Comparison of ENCODE assay signal across 8 cellular contexts in genomic region chr9:136996361-136997281, GRCh38. TPM values are rescaled to one million over a fixed set of nuclear protein-coding genes. Genes with fewer than 3 reads are reported as not detected.
A peak's percentile ranks its signal among the peaks of the same experiment; 100 is the strongest.
DNase-seq lines count a peak whose midpoint lies in the region; FAIRE-seq and TF ChIP-seq lines count a peak whose summit lies in the region.

A gene with protein sequence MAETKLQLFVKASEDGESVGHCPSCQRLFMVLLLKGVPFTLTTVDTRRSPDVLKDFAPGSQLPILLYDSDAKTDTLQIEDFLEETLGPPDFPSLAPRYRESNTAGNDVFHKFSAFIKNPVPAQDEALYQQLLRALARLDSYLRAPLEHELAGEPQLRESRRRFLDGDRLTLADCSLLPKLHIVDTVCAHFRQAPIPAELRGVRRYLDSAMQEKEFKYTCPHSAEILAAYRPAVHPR (minus strand): TSS chr9:136996568. CDS start chr9:136996543, 25 bp downstream.

- peak within 1 kb of the TSS in 1 of 2 donors; percentile 32 for H3K4me3 ChIP-seq in CD4-positive, alpha-beta memory T cell (ENCODE audit: low read length in 2 of 2)
- H3K4me3 ChIP-seq in MG63 (no peak within 1 kb of the TSS), stomach (peak within 1 kb of the TSS; percentile 25 to 34 (median 29))

- H3K9me3 Mint-ChIP-seq in CD4-positive, alpha-beta memory T cell: no peaks in the 10 kb centered on the region

- DNase-seq in CD4-positive, alpha-beta memory T cell: peak; percentile 42 to 76 (median 49)
- DNase-seq in MG63 (peak; percentile 51), islet precursor cell (peak; percentile 87), stomach (peak; percentile 73), NCI-H2227 (lab: John Stamatoyannopoulos, UW; ENCODE audit: unreplicated experiment) (no peak), amniotic stem cell (lab: John Stamatoyannopoulos, UW) (no peak), frontal cortex (ENCODE audit: low spot score in 2 of 2) (no peak)
- peak; percentile 47 to 56 for DNase-seq in activated T-cell treated with anti-CD3 and anti-CD28 coated beads, Interleukin-2, amount 50 U/mL, for 48 hours

- peaks cover 15 to 63% (median 31%) of the 10 kb centered on the region in 4 donors for H3K4me1 Mint-ChIP-seq in CD4-positive, alpha-beta memory T cell

- H3K4me1 ChIP-seq in CD4-positive, alpha-beta memory T cell (ENCODE audit: insufficient read depth, low read length): peaks cover 62% of the 10 kb centered on the region
- peaks cover 44 to 86% (median 58%) of the 10 kb centered on the region in 4 donors for H3K4me1 ChIP-seq in stomach

- TF ChIP-seq EP300 in stomach (IDR thresholded peaks at IDR 0.05): no peak

- intact Hi-C loops in CD4-positive, alpha-beta memory T cell (cut with micrococcal nuclease): no loop called here
- intact Hi-C loops in stomach (cut with DNase I; ENCODE audit: low total_unique reads): no loop called here

- H3K27ac Mint-ChIP-seq in CD4-positive, alpha-beta memory T cell: peak within 1 kb of the TSS; percentile 57 to 93 (median 89)

- TF ChIP-seq CTCF in stomach (IDR thresholded peaks at IDR 0.05): no peak

- no peaks in the 10 kb centered on the region for H3K27me3 ChIP-seq in CD4-positive, alpha-beta memory T cell (ENCODE audit: insufficient read depth, low read length)
- no peaks in the 10 kb centered on the region for H3K27me3 ChIP-seq in MG63
- H3K27me3 ChIP-seq in stomach: peaks cover 0 to 44% (median 0%) of the 10 kb centered on the region in 3 donors

- no peaks in the 10 kb centered on the region for H3K9me3 ChIP-seq in CD4-positive, alpha-beta memory T cell (ENCODE audit: control insufficient read depth in 1 of 2, low read length in 2 of 2)
- H3K9me3 ChIP-seq in MG63 (no peaks in the 10 kb centered on the region), stomach (no peaks in the 10 kb centered on the region)

- peak within 1 kb of the TSS; percentile 39 for H3K27ac ChIP-seq in CD4-positive, alpha-beta memory T cell (ENCODE audit: low read depth, low read length)
- peak within 1 kb of the TSS; percentile 50 to 74 (median 72) for H3K27ac ChIP-seq in stomach

- no peak for FAIRE-seq in frontal cortex (lab: Jason Lieb, UNC)

- H3K36me3 ChIP-seq in CD4-positive, alpha-beta memory T cell (ENCODE audit: insufficient read depth, low read length): peaks cover 7% of the 10 kb centered on the region
- no peaks in the 10 kb centered on the region for H3K36me3 ChIP-seq in MG63
- peaks cover 0 to 15% (median 11%) of the 10 kb centered on the region in 4 donors for H3K36me3 ChIP-seq in stomach

- no peak for TF ChIP-seq POLR2A in stomach (IDR thresholded peaks at IDR 0.05)

- peaks cover 0 to 10% of the 10 kb centered on the region in 2 donors for H3K36me3 Mint-ChIP-seq in CD4-positive, alpha-beta memory T cell

- WGBS in stomach, 5 donors: 11 to 25% (median 16%) methylated on average over 11 to 34 of the region's 34 CpGs

- CTCF ChIA-PET in CD4-positive, alpha-beta memory T cell (lab: Charles Lee; ENCODE audit: partially characterized antibody): interaction anchor here (0.9 to 2.7 kb wide), 10 partner anchors 12 to 154 kb away, joined by 3 to 14 read pairs (median 5); partner anchors contain the start of genes ABCA2 and AJM1

- no peaks in the 10 kb centered on the region for H3K27me3 Mint-ChIP-seq in CD4-positive, alpha-beta memory T cell

- peak within 1 kb of the TSS; percentile 36 to 77 (median 71) for H3K4me3 Mint-ChIP-seq in CD4-positive, alpha-beta memory T cell

- POLR2A ChIA-PET in CD4-positive, alpha-beta memory T cell (lab: Charles Lee; ENCODE audit: partially characterized antibody): interaction anchor here (0.6 to 6.9 kb wide), 30 partner anchors 8 to 270 kb away, joined by 3 to 57 read pairs (median 4); partner anchors contain the start of genes ABCA2, AJM1, C8G and FBXW5

RNA-seq across cellular contexts. Expression of the gene that starts here (rescaled TPM):
- total RNA-seq in CD4-positive, alpha-beta memory T cell: 1 to 10 TPM; 3.1 to 3.7 TPM
- polyA plus RNA-seq in CD4-positive, alpha-beta memory T cell: 1 to 10 TPM; 5.0 to 7.8 TPM
- not detected in 2 replicates for total RNA-seq in MG63 (2014; rRNA removed; shearing (Covaris generic); ENCODE audit: low replicate concordance)
- total RNA-seq in stomach (1 to 10 TPM in 1 of 5 donors, not detected in 4; 3.3 TPM), frontal cortex (not detected)
- 10 to 100 TPM in 2 of 3 donors, 1 to 10 TPM in 1; 4.3 to 70.9 (median 15.2) TPM for polyA plus RNA-seq in stomach

Comparison
In these comparisons a context has a peak if more than half of its experiments do, and no peak if none do; other contexts are left out.
1. Peak in DNase-seq in MG63; RNA of the gene not detected or under 1 TPM.
2. DNase-seq: peak in CD4-positive, alpha-beta memory T cell (5 of 5), activated T-cell treated with anti-CD3 and anti-CD28 coated beads, Interleukin-2, amount 50 U/mL, for 48 hours (2 of 2), islet precursor cell (single experiment) and stomach (single experiment); none in NCI-H2227 (single experiment), amniotic stem cell (single experiment) and frontal cortex (0 of 2).